In genomic region chr13:74575729-74576125, GRCh38 we compare ENCODE assay signal across 8 cellular contexts.
DNase-seq lines count a peak whose midpoint lies in the region; ATAC-seq and TF ChIP-seq lines count a peak whose summit lies in the region.

No MANE protein-coding gene starts in this region.

- peaks cover 9 to 16% (median 15%) of the 10 kb centered on the region in 4 donors for H3K4me1 Mint-ChIP-seq in naive thymus-derived CD8-positive, alpha-beta T cell

- H3K27me3 Mint-ChIP-seq in naive thymus-derived CD8-positive, alpha-beta T cell, result peaks cover 19 to 49% (median 45%) of the 10 kb centered on the region in 5 donors

- peak; percentile 75 for ATAC-seq in GM19397 (IDR thresholded peaks at IDR 0.05; ENCODE audit: unreplicated experiment)
- ATAC-seq in naive thymus-derived CD8-positive, alpha-beta T cell, result peak; percentile 95 to 99
- ATAC-seq in GM18858 (IDR thresholded peaks at IDR 0.05; ENCODE audit: unreplicated experiment), result no peak

- H3K36me3 Mint-ChIP-seq in naive thymus-derived CD8-positive, alpha-beta T cell, result no peaks in the 10 kb centered on the region

- H3K4me3 ChIP-seq in fibroblast of villous mesenchyme (ENCODE audit: low read depth, low read length), result peak overlapping the region; percentile 42

- no peaks in the 10 kb centered on the region for H3K9me3 Mint-ChIP-seq in naive thymus-derived CD8-positive, alpha-beta T cell

- DNase-seq in NCI-H82 treated with DMSO at 0.1 percent for 48 hours (lab: John Stamatoyannopoulos, UW; ENCODE audit: unreplicated experiment) (peak; percentile 78), activated gamma-delta T cell treated with Interleukin-2 at 50 U/mL for 16 hours (peak; percentile 39), fibroblast of villous mesenchyme (ENCODE audit: low read depth) (peak; percentile 18), HT-29 (ENCODE audit: low spot score) (no peak)
- peak; percentile 4 to 71 (median 39) for DNase-seq in naive thymus-derived CD8-positive, alpha-beta T cell
- peak; percentile 4 for DNase-seq in stimulated activated naive CD4-positive, alpha-beta T cell treated with Interleukin-2 at 50 U/mL for 16 hours (lab: John Stamatoyannopoulos, UW)

- POLR2A ChIA-PET in naive thymus-derived CD8-positive, alpha-beta T cell (lab: Charles Lee), result no interaction called here

- peak overlapping the region in 3 of 10 donors; percentile 4 to 57 (median 40) for H3K27ac Mint-ChIP-seq in naive thymus-derived CD8-positive, alpha-beta T cell

- no peak for TF ChIP-seq CTCF in fibroblast of villous mesenchyme (IDR thresholded peaks at IDR 0.05; ENCODE audit: insufficient read depth, low read depth, low read length)

- peak overlapping the region; percentile 71 to 85 (median 74) for H3K4me3 Mint-ChIP-seq in naive thymus-derived CD8-positive, alpha-beta T cell
